In genomic region chr1:41382531-41383090, GRCh38 we compare ENCODE assay signal across 8 cellular contexts. TPM values are rescaled to one million over a fixed set of nuclear protein-coding genes. Genes with fewer than 3 reads are reported as not detected.
DNase-seq lines count a peak whose midpoint lies in the region.
"Had no signal": no experiment of that assay in that cellular context is flagged by ENCODE, and none has a peak within 500 bp of the region (broad histone marks: within the 10 kb centered on the region; RNA-seq: fewer than 3 reads in every experiment).

No MANE protein-coding gene starts in this region.

- peaks cover 8% of the 10 kb centered on the region for H3K4me1 Mint-ChIP-seq in activated naive CD8-positive, alpha-beta T cell treated with anti-CD3 and anti-CD28 coated beads for 36 hours
- peaks cover 10 to 16% of the 10 kb centered on the region in 2 donors for H3K4me1 Mint-ChIP-seq in immature natural killer cell

- H3K36me3 Mint-ChIP-seq in activated naive CD8-positive, alpha-beta T cell treated with anti-CD3 and anti-CD28 coated beads for 36 hours: no peaks in the 10 kb centered on the region
- no peaks in the 10 kb centered on the region for H3K36me3 Mint-ChIP-seq in immature natural killer cell

- no peak overlapping the region for H3K27ac ChIP-seq in HUES6 (ENCODE audit: low read depth, low read length)
- H3K27ac ChIP-seq in subcutaneous abdominal adipose tissue (ENCODE audit: low read depth, low read length): no peak overlapping the region

- H3K4me1 ChIP-seq in HUES6 (ENCODE audit: control insufficient read depth, insufficient read depth, low read length) (peaks cover 32% of the 10 kb centered on the region), subcutaneous abdominal adipose tissue (ENCODE audit: control insufficient read depth in 5 of 5, insufficient read depth in 5 of 5, low read length in 5 of 5) (peaks cover 0 to 35% (median 26%) of the 10 kb centered on the region in 5 donors)

- H3K27ac Mint-ChIP-seq in activated naive CD8-positive, alpha-beta T cell treated with anti-CD3 and anti-CD28 coated beads for 36 hours: no peak overlapping the region
- H3K27ac Mint-ChIP-seq in immature natural killer cell: peak overlapping the region in 3 of 6 donors; percentile 55 to 62 (median 56)

- H3K4me3 Mint-ChIP-seq in activated naive CD8-positive, alpha-beta T cell treated with anti-CD3 and anti-CD28 coated beads for 36 hours: peak overlapping the region; percentile 48
- H3K4me3 Mint-ChIP-seq in immature natural killer cell: peak overlapping the region; percentile 64 to 76 (median 71)

- H3K27me3 Mint-ChIP-seq in activated naive CD8-positive, alpha-beta T cell treated with anti-CD3 and anti-CD28 coated beads for 36 hours: peaks cover 69% of the 10 kb centered on the region
- H3K27me3 Mint-ChIP-seq in immature natural killer cell (ENCODE audit: low read depth in 3 of 3): peaks cover 4 to 20% (median 8%) of the 10 kb centered on the region in 3 donors

- H3K36me3 ChIP-seq in HUES6 (ENCODE audit: control insufficient read depth, insufficient read depth, low read length) (no peaks in the 10 kb centered on the region), subcutaneous abdominal adipose tissue (ENCODE audit: control insufficient read depth in 5 of 5, insufficient read depth in 5 of 5, low read length in 5 of 5) (peaks cover 0 to 3% (median 0%) of the 10 kb centered on the region in 5 donors)

- H3K4me3 ChIP-seq in HUES6 (ENCODE audit: low read depth, low read length) (peak overlapping the region; percentile 78), subcutaneous abdominal adipose tissue (ENCODE audit: low read depth in 1 of 5, low read length in 5 of 5) (peak overlapping the region in 4 of 5 donors; percentile 14 to 57 (median 50))

- H3K9ac ChIP-seq in HUES6 (ENCODE audit: low read length) (no peak overlapping the region), subcutaneous abdominal adipose tissue (ENCODE audit: low read length in 5 of 5) (peak overlapping the region in 1 of 5 donors; percentile 43)

- no peak for DNase-seq in activated naive CD8-positive, alpha-beta T cell treated with anti-CD3 and anti-CD28 coated beads for 36 hours
- no peak for DNase-seq in immature natural killer cell
- no peak for DNase-seq in NCI-H345 (lab: John Stamatoyannopoulos, UW)
- DNase-seq in middle frontal gyrus (ENCODE audit: extremely low spot score, low spot score): no peak
- DNase-seq in activated CD4-positive, alpha-beta T cell treated with anti-CD3 and anti-CD28 coated beads, Interleukin-2, amount 50 U/mL, for 48 hours: no peak

- H3K27me3 ChIP-seq in HUES6 (ENCODE audit: control insufficient read depth, insufficient read depth, low read length) (peaks cover 87% of the 10 kb centered on the region), subcutaneous abdominal adipose tissue (ENCODE audit: control insufficient read depth in 5 of 5, insufficient read depth in 4 of 5, low read length in 5 of 5) (peaks cover 17 to 57% (median 31%) of the 10 kb centered on the region in 5 donors)

- no peaks in the 10 kb centered on the region for H3K9me3 Mint-ChIP-seq in activated naive CD8-positive, alpha-beta T cell treated with anti-CD3 and anti-CD28 coated beads for 36 hours
- no peaks in the 10 kb centered on the region for H3K9me3 Mint-ChIP-seq in immature natural killer cell

- H3K9me3 ChIP-seq in HUES6 (ENCODE audit: control insufficient read depth, insufficient read depth, low read depth, low read length) (no peaks in the 10 kb centered on the region), subcutaneous abdominal adipose tissue (ENCODE audit: control insufficient read depth in 5 of 5, low read length in 5 of 5) (no peaks in the 10 kb centered on the region)

RNA-seq across cellular contexts. Expression of gene FOXO6, which starts 21.4 kb away (rescaled TPM):
- total RNA-seq in activated naive CD8-positive, alpha-beta T cell treated with anti-CD3 and anti-CD28 coated beads for 36 hours: under 1 TPM; 0.19 to 0.34 TPM
- polyA plus RNA-seq in immature natural killer cell: not detected
- total RNA-seq: T-helper 1 cell treated with Interleukin-12 subunit alpha and Interleukin-12 subunit beta and Interleukin-4 antibody, amounts not matched to agents 30 ng/mL and 1 ng/mL, for 36 hours had no signal
